ENCODE assay signal across 1 cellular context in the genomic region with DNA sequence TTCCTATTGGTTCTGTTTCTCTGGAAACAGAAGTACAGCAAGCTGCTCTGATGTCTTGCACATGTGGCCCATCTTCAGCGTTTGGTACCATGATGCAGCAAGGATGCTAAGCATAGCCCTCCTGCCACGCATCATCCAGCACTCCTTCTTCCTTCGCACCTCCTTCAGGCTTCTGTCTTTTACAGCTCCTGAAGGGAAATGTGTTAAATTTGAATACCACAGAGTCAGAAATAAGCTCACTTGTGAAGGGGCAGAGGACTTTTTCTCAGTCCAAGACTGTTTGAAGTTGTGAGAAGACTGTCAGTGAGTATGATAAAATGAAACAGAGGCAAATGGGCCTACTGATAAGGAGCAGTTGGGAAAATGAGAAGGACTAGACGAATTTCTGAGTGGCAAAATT.
TF ChIP-seq lines count a peak whose summit lies in the region.

No MANE protein-coding gene starts in this region.

TF ChIP-seq in K562, 482 proteins besides CTCF, POLR2A, EP300 and RAD21 (continued from another document):
- TF ChIP-seq EHMT2 (IDR thresholded peaks at IDR 0.05) (no peak), FOS (IDR thresholded peaks at IDR 0.05; ENCODE audit: extremely low read depth, insufficient read length) (no peak), SRF (CRISPR knock-in tag; IDR thresholded peaks at IDR 0.05) (no peak), POLR2AphosphoS2 (IDR thresholded peaks at IDR 0.05; ENCODE audit: low read length) (no peak), SMARCA4 (IDR thresholded peaks at IDR 0.05) (peak; percentile 62), TFE3 (CRISPR knock-in tag; IDR thresholded peaks at IDR 0.05) (no peak), GTF2E2 (tag; IDR thresholded peaks at IDR 0.05) (no peak), ZNF347 (CRISPR knock-in tag; IDR thresholded peaks at IDR 0.05; ENCODE audit: low read depth) (no peak)
- TF ChIP-seq, protein P1, sequence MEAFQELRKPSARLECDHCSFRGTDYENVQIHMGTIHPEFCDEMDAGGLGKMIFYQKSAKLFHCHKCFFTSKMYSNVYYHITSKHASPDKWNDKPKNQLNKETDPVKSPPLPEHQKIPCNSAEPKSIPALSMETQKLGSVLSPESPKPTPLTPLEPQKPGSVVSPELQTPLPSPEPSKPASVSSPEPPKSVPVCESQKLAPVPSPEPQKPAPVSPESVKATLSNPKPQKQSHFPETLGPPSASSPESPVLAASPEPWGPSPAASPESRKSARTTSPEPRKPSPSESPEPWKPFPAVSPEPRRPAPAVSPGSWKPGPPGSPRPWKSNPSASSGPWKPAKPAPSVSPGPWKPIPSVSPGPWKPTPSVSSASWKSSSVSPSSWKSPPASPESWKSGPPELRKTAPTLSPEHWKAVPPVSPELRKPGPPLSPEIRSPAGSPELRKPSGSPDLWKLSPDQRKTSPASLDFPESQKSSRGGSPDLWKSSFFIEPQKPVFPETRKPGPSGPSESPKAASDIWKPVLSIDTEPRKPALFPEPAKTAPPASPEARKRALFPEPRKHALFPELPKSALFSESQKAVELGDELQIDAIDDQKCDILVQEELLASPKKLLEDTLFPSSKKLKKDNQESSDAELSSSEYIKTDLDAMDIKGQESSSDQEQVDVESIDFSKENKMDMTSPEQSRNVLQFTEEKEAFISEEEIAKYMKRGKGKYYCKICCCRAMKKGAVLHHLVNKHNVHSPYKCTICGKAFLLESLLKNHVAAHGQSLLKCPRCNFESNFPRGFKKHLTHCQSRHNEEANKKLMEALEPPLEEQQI (IDR thresholded peaks at IDR 0.05), result no peak
